1 cellular context compared by ENCODE assay signal in genomic region chr9:35731415-35732184, GRCh38.
A peak's percentile ranks its signal among the peaks of the same experiment; 100 is the strongest.
TF ChIP-seq lines count a peak whose summit lies in the region.

No MANE protein-coding gene starts in this region.

TF ChIP-seq in K562, 482 proteins besides CTCF, POLR2A, EP300 and RAD21 (continued from another document and continues in another):
- TF ChIP-seq, protein P1, sequence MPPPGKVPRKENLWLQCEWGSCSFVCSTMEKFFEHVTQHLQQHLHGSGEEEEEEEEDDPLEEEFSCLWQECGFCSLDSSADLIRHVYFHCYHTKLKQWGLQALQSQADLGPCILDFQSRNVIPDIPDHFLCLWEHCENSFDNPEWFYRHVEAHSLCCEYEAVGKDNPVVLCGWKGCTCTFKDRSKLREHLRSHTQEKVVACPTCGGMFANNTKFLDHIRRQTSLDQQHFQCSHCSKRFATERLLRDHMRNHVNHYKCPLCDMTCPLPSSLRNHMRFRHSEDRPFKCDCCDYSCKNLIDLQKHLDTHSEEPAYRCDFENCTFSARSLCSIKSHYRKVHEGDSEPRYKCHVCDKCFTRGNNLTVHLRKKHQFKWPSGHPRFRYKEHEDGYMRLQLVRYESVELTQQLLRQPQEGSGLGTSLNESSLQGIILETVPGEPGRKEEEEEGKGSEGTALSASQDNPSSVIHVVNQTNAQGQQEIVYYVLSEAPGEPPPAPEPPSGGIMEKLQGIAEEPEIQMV (tag; conservative IDR thresholded peaks at IDR 0.05; ENCODE audit: low read depth), result no peak
- TF ChIP-seq SETDB1 (IDR thresholded peaks at IDR 0.05; ENCODE audit: low read length), result no peak
- TF ChIP-seq ZBTB33 (CRISPR knock-in tag; IDR thresholded peaks at IDR 0.05), result no peak
- no peak for TF ChIP-seq SRSF3 (IDR thresholded peaks at IDR 0.05; ENCODE audit: insufficient read depth, low read length)
- no peak for TF ChIP-seq TCF7L2 (IDR thresholded peaks at IDR 0.05; ENCODE audit: low read depth, low read length)
- TF ChIP-seq PRMT5 (CRISPR knock-in tag; IDR thresholded peaks at IDR 0.05), result no peak
- no peak for TF ChIP-seq NBN (IDR thresholded peaks at IDR 0.05; ENCODE audit: low read depth)
- TF ChIP-seq ZNF445 (CRISPR knock-in tag; IDR thresholded peaks at IDR 0.05; ENCODE audit: low read depth), result no peak
- peak; percentile 79 for TF ChIP-seq CBFA2T3 (IDR thresholded peaks at IDR 0.05)
- TF ChIP-seq ZNF830 (CRISPR knock-in tag; IDR thresholded peaks at IDR 0.05), result no peak
- TF ChIP-seq BRF1 (IDR thresholded peaks at IDR 0.05; ENCODE audit: borderline replicate concordance, extremely low read depth, insufficient read length), result no peak
- 0 out of 2 replicates have a peak, but pooled peaks have one; percentile 22 for TF ChIP-seq HLTF (IDR thresholded peaks at IDR 0.05)
- no peak for TF ChIP-seq TEAD2 (tag; IDR thresholded peaks at IDR 0.05)
- TF ChIP-seq NR3C1 (CRISPR knock-in tag; IDR thresholded peaks at IDR 0.05), result no peak
- TF ChIP-seq ZFPM2 (CRISPR knock-in tag; IDR thresholded peaks at IDR 0.05), result 0 out of 2 replicates have a peak, but pooled peaks have one; percentile 51
- TF ChIP-seq TBL1XR1 (IDR thresholded peaks at IDR 0.05; ENCODE audit: low read length in 2 of 2), result peak in 1 of 2 experiments; percentile 43; a peak in 1 of 4 replicates
- no peak; the same call in 1 of the 2 replicates for TF ChIP-seq POLR2AphosphoS5 (IDR thresholded peaks at IDR 0.05; ENCODE audit: control insufficient read depth, insufficient read depth, low read depth, low read length)
- no peak for TF ChIP-seq ZNF280B (CRISPR knock-in tag; IDR thresholded peaks at IDR 0.05)
- TF ChIP-seq TFAM (CRISPR knock-in tag; conservative IDR thresholded peaks at IDR 0.05), result no peak
- no peak for TF ChIP-seq DEAF1 (CRISPR knock-in tag; IDR thresholded peaks at IDR 0.05)
- no peak for TF ChIP-seq NR2C2 (CRISPR knock-in tag; IDR thresholded peaks at IDR 0.05)
- TF ChIP-seq NR2C2 (tag; IDR thresholded peaks at IDR 0.05), result peak; percentile 92
- no peak for TF ChIP-seq ZNF212 (CRISPR knock-in tag; IDR thresholded peaks at IDR 0.05)
- no peak for TF ChIP-seq PHB2 (IDR thresholded peaks at IDR 0.05; ENCODE audit: low read depth)
- TF ChIP-seq, protein P2, sequence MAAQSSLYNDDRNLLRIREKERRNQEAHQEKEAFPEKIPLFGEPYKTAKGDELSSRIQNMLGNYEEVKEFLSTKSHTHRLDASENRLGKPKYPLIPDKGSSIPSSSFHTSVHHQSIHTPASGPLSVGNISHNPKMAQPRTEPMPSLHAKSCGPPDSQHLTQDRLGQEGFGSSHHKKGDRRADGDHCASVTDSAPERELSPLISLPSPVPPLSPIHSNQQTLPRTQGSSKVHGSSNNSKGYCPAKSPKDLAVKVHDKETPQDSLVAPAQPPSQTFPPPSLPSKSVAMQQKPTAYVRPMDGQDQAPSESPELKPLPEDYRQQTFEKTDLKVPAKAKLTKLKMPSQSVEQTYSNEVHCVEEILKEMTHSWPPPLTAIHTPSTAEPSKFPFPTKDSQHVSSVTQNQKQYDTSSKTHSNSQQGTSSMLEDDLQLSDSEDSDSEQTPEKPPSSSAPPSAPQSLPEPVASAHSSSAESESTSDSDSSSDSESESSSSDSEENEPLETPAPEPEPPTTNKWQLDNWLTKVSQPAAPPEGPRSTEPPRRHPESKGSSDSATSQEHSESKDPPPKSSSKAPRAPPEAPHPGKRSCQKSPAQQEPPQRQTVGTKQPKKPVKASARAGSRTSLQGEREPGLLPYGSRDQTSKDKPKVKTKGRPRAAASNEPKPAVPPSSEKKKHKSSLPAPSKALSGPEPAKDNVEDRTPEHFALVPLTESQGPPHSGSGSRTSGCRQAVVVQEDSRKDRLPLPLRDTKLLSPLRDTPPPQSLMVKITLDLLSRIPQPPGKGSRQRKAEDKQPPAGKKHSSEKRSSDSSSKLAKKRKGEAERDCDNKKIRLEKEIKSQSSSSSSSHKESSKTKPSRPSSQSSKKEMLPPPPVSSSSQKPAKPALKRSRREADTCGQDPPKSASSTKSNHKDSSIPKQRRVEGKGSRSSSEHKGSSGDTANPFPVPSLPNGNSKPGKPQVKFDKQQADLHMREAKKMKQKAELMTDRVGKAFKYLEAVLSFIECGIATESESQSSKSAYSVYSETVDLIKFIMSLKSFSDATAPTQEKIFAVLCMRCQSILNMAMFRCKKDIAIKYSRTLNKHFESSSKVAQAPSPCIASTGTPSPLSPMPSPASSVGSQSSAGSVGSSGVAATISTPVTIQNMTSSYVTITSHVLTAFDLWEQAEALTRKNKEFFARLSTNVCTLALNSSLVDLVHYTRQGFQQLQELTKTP (IDR thresholded peaks at IDR 0.05; ENCODE audit: low read depth in 1 of 2, partially characterized antibody in 2 of 2), result no peak
- peak; percentile 31; the same call in 1 of the 2 replicates for TF ChIP-seq ATF3 (IDR thresholded peaks at IDR 0.05)
- TF ChIP-seq ATF3 (CRISPR knock-in tag; conservative IDR thresholded peaks at IDR 0.05), result no peak
- no peak for TF ChIP-seq ZFP1 (CRISPR knock-in tag; IDR thresholded peaks at IDR 0.05)
- TF ChIP-seq, protein P3, sequence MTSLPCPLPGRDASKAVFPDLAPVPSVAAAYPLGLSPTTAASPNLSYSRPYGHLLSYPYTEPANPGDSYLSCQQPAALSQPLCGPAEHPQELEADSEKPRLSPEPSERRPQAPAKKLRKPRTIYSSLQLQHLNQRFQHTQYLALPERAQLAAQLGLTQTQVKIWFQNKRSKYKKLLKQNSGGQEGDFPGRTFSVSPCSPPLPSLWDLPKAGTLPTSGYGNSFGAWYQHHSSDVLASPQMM (CRISPR knock-in tag; IDR thresholded peaks at IDR 0.05), result no peak
- TF ChIP-seq TAF9B (IDR thresholded peaks at IDR 0.05; ENCODE audit: partially characterized antibody), result peak; percentile 39
- TF ChIP-seq JUN (IDR thresholded peaks at IDR 0.05; ENCODE audit: borderline replicate concordance, low read depth, low read length), result no peak
- no peak for TF ChIP-seq JUN (CRISPR knock-in tag; IDR thresholded peaks at IDR 0.05; ENCODE audit: borderline replicate concordance)
- no peak for TF ChIP-seq PTBP1 (IDR thresholded peaks at IDR 0.05; ENCODE audit: low read depth, low read length)
- TF ChIP-seq KLF6 (CRISPR knock-in tag; IDR thresholded peaks at IDR 0.05; ENCODE audit: borderline replicate concordance), result no peak
- no peak for TF ChIP-seq ZNF354B (CRISPR knock-in tag; IDR thresholded peaks at IDR 0.05)
- no peak for TF ChIP-seq LCOR (CRISPR knock-in tag; IDR thresholded peaks at IDR 0.05)
- TF ChIP-seq TRIM24 (IDR thresholded peaks at IDR 0.05), result peak in 1 of 2 experiments; percentile 29; a peak in 1 of 4 replicates
- no peak for TF ChIP-seq KLF16 (IDR thresholded peaks at IDR 0.05)
- no peak for TF ChIP-seq HOXB6 (CRISPR knock-in tag; IDR thresholded peaks at IDR 0.05; ENCODE audit: borderline replicate concordance)
- TF ChIP-seq, protein P4, sequence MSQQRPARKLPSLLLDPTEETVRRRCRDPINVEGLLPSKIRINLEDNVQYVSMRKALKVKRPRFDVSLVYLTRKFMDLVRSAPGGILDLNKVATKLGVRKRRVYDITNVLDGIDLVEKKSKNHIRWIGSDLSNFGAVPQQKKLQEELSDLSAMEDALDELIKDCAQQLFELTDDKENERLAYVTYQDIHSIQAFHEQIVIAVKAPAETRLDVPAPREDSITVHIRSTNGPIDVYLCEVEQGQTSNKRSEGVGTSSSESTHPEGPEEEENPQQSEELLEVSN (IDR thresholded peaks at IDR 0.05; ENCODE audit: borderline replicate concordance in 1 of 2, extremely low read depth in 1 of 2, insufficient read depth in 1 of 2, insufficient read length in 1 of 2, low read depth in 1 of 2, low read length in 1 of 2, poor library complexity in 1 of 2, severe bottlenecking in 1 of 2), result peak in 1 of 2 experiments; percentile 6
- no peak for TF ChIP-seq NRF1 (conservative IDR thresholded peaks at IDR 0.05 in 1 of 2, IDR thresholded peaks at IDR 0.05 in 1 of 2)
- TF ChIP-seq ZNF316 (IDR thresholded peaks at IDR 0.05), result 0 out of 2 replicates have a peak, but pooled peaks have one; percentile 5
- TF ChIP-seq GATA2 (CRISPR knock-in tag; IDR thresholded peaks at IDR 0.05), result no peak
- TF ChIP-seq, protein P5, sequence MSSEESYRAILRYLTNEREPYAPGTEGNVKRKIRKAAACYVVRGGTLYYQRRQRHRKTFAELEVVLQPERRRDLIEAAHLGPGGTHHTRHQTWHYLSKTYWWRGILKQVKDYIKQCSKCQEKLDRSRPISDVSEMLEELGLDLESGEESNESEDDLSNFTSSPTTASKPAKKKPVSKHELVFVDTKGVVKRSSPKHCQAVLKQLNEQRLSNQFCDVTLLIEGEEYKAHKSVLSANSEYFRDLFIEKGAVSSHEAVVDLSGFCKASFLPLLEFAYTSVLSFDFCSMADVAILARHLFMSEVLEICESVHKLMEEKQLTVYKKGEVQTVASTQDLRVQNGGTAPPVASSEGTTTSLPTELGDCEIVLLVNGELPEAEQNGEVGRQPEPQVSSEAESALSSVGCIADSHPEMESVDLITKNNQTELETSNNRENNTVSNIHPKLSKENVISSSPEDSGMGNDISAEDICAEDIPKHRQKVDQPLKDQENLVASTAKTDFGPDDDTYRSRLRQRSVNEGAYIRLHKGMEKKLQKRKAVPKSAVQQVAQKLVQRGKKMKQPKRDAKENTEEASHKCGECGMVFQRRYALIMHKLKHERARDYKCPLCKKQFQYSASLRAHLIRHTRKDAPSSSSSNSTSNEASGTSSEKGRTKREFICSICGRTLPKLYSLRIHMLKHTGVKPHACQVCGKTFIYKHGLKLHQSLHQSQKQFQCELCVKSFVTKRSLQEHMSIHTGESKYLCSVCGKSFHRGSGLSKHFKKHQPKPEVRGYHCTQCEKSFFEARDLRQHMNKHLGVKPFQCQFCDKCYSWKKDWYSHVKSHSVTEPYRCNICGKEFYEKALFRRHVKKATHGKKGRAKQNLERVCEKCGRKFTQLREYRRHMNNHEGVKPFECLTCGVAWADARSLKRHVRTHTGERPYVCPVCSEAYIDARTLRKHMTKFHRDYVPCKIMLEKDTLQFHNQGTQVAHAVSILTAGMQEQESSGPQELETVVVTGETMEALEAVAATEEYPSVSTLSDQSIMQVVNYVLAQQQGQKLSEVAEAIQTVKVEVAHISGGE (CRISPR knock-in tag; IDR thresholded peaks at IDR 0.05), result no peak
- TF ChIP-seq, protein P6, sequence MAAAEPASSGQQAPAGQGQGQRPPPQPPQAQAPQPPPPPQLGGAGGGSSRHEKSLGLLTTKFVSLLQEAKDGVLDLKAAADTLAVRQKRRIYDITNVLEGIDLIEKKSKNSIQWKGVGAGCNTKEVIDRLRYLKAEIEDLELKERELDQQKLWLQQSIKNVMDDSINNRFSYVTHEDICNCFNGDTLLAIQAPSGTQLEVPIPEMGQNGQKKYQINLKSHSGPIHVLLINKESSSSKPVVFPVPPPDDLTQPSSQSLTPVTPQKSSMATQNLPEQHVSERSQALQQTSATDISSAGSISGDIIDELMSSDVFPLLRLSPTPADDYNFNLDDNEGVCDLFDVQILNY (CRISPR knock-in tag; IDR thresholded peaks at IDR 0.05), result no peak
- TF ChIP-seq ZNF589 (CRISPR knock-in tag; IDR thresholded peaks at IDR 0.05; ENCODE audit: low read depth), result no peak
- TF ChIP-seq ZNF311 (CRISPR knock-in tag; IDR thresholded peaks at IDR 0.05), result no peak
- no peak for TF ChIP-seq ZKSCAN8 (CRISPR knock-in tag; IDR thresholded peaks at IDR 0.05)
- TF ChIP-seq, protein P7, sequence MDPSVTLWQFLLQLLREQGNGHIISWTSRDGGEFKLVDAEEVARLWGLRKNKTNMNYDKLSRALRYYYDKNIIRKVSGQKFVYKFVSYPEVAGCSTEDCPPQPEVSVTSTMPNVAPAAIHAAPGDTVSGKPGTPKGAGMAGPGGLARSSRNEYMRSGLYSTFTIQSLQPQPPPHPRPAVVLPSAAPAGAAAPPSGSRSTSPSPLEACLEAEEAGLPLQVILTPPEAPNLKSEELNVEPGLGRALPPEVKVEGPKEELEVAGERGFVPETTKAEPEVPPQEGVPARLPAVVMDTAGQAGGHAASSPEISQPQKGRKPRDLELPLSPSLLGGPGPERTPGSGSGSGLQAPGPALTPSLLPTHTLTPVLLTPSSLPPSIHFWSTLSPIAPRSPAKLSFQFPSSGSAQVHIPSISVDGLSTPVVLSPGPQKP (CRISPR knock-in tag; IDR thresholded peaks at IDR 0.05), result no peak
- TF ChIP-seq HDGF (IDR thresholded peaks at IDR 0.05), result no peak
- no peak for TF ChIP-seq SAFB (IDR thresholded peaks at IDR 0.05; ENCODE audit: borderline replicate concordance, low read depth, low read length)
